In the genomic region with DNA sequence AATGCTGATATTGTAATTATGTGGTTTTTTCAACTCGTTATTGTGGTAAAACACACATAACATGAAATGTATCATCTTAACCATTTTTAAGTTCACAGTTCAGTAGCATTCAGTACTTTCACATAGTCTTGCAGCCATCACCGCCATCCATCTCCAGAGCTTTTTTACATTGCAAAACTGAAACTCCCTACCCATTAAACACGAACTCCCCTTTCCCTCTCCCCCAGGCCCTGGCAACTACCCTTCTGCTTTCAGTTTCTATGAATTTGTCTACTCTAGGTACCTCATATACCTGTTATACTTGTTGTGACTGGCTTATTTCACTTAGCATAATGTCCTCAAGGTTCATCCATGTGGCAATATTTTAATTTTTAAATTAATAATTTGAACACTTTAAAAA, we compare ENCODE assay signal across 2 cellular contexts.
TF ChIP-seq lines count a peak whose summit lies in the region.

No MANE protein-coding gene starts in this region.

TF ChIP-seq in GM23338, 12 proteins besides CTCF, POLR2A, EP300 and RAD21 (continues in another document):
- TF ChIP-seq, protein P1, sequence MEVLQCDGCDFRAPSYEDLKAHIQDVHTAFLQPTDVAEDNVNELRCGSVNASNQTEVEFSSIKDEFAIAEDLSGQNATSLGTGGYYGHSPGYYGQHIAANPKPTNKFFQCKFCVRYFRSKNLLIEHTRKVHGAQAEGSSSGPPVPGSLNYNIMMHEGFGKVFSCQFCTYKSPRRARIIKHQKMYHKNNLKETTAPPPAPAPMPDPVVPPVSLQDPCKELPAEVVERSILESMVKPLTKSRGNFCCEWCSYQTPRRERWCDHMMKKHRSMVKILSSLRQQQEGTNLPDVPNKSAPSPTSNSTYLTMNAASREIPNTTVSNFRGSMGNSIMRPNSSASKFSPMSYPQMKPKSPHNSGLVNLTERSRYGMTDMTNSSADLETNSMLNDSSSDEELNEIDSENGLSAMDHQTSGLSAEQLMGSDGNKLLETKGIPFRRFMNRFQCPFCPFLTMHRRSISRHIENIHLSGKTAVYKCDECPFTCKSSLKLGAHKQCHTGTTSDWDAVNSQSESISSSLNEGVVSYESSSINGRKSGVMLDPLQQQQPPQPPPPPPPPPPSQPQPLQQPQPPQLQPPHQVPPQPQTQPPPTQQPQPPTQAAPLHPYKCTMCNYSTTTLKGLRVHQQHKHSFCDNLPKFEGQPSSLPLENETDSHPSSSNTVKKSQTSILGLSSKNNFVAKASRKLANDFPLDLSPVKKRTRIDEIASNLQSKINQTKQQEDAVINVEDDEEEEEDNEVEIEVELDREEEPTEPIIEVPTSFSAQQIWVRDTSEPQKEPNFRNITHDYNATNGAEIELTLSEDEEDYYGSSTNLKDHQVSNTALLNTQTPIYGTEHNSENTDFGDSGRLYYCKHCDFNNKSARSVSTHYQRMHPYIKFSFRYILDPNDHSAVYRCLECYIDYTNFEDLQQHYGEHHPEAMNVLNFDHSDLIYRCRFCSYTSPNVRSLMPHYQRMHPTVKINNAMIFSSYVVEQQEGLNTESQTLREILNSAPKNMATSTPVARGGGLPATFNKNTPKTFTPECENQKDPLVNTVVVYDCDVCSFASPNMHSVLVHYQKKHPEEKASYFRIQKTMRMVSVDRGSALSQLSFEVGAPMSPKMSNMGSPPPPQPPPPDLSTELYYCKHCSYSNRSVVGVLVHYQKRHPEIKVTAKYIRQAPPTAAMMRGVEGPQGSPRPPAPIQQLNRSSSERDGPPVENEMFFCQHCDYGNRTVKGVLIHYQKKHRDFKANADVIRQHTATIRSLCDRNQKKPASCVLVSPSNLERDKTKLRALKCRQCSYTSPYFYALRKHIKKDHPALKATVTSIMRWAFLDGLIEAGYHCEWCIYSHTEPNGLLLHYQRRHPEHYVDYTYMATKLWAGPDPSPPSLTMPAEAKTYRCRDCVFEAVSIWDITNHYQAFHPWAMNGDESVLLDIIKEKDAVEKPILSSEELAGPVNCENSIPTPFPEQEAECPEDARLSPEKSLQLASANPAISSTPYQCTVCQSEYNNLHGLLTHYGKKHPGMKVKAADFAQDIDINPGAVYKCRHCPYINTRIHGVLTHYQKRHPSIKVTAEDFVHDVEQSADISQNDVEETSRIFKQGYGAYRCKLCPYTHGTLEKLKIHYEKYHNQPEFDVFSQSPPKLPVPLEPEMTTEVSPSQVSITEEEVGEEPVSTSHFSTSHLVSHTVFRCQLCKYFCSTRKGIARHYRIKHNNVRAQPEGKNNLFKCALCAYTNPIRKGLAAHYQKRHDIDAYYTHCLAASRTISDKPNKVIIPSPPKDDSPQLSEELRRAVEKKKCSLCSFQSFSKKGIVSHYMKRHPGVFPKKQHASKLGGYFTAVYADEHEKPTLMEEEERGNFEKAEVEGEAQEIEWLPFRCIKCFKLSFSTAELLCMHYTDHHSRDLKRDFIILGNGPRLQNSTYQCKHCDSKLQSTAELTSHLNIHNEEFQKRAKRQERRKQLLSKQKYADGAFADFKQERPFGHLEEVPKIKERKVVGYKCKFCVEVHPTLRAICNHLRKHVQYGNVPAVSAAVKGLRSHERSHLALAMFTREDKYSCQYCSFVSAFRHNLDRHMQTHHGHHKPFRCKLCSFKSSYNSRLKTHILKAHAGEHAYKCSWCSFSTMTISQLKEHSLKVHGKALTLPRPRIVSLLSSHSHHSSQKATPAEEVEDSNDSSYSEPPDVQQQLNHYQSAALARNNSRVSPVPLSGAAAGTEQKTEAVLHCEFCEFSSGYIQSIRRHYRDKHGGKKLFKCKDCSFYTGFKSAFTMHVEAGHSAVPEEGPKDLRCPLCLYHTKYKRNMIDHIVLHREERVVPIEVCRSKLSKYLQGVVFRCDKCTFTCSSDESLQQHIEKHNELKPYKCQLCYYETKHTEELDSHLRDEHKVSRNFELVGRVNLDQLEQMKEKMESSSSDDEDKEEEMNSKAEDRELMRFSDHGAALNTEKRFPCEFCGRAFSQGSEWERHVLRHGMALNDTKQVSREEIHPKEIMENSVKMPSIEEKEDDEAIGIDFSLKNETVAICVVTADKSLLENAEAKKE (CRISPR knock-in tag; IDR thresholded peaks at IDR 0.05), result no peak
- TF ChIP-seq EZH2 (IDR thresholded peaks at IDR 0.05; ENCODE audit: low read depth, unreplicated experiment) (no peak), EZH2phosphoT487 (IDR thresholded peaks at IDR 0.05; ENCODE audit: unreplicated experiment) (no peak), CREB1 (CRISPR knock-in tag; IDR thresholded peaks at IDR 0.05; ENCODE audit: low read depth) (no peak), ZNF114 (CRISPR knock-in tag; IDR thresholded peaks at IDR 0.05) (no peak), STAT1 (IDR thresholded peaks at IDR 0.05; ENCODE audit: unreplicated experiment) (no peak), NANOG (IDR thresholded peaks at IDR 0.05; ENCODE audit: borderline replicate concordance) (no peak), JUNB (IDR thresholded peaks at IDR 0.05; ENCODE audit: unreplicated experiment) (no peak), POLR2AphosphoS5 (IDR thresholded peaks at IDR 0.05; ENCODE audit: low read depth) (no peak)
- TF ChIP-seq, protein P2, sequence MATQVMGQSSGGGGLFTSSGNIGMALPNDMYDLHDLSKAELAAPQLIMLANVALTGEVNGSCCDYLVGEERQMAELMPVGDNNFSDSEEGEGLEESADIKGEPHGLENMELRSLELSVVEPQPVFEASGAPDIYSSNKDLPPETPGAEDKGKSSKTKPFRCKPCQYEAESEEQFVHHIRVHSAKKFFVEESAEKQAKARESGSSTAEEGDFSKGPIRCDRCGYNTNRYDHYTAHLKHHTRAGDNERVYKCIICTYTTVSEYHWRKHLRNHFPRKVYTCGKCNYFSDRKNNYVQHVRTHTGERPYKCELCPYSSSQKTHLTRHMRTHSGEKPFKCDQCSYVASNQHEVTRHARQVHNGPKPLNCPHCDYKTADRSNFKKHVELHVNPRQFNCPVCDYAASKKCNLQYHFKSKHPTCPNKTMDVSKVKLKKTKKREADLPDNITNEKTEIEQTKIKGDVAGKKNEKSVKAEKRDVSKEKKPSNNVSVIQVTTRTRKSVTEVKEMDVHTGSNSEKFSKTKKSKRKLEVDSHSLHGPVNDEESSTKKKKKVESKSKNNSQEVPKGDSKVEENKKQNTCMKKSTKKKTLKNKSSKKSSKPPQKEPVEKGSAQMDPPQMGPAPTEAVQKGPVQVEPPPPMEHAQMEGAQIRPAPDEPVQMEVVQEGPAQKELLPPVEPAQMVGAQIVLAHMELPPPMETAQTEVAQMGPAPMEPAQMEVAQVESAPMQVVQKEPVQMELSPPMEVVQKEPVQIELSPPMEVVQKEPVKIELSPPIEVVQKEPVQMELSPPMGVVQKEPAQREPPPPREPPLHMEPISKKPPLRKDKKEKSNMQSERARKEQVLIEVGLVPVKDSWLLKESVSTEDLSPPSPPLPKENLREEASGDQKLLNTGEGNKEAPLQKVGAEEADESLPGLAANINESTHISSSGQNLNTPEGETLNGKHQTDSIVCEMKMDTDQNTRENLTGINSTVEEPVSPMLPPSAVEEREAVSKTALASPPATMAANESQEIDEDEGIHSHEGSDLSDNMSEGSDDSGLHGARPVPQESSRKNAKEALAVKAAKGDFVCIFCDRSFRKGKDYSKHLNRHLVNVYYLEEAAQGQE (IDR thresholded peaks at IDR 0.05; ENCODE audit: unreplicated experiment), result no peak

TF ChIP-seq in GM12878, 131 proteins besides CTCF, POLR2A, EP300 and RAD21 (continued from another document):
- TF ChIP-seq IRF3 (IDR thresholded peaks at IDR 0.05), result no peak
